In the genomic region with DNA sequence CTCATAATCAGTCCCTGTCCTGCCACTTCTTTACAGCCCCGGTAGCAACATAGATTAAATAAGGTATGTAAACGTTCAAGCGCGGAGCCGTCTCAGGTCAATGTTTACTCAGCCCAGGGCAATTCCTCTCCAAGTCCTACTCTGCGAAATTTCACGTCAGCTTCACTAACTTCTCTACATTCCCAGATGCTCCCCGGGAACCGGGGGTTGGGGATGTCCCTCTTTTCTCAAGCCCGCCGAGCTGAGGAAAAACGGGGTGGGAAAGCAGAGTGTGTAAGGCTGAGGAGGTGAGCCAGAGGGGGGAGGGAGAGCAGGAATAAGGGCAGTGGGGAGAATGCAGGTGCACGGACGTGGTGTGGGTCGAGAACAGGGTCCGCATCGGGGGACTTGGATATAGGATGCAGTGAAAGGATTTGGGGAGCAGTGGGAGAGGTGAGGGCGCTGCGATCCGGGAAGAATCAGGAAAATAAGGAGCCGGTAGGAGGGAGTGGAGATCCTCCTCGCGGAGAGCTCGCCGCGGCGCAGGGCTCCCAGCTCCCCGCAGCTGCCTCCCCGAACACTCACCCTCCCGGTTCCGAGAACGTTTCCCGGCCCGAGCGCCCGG, we compare ENCODE assay signal across 1 cellular context.
TF ChIP-seq lines count a peak whose summit lies in the region.

No MANE protein-coding gene starts in this region.

TF ChIP-seq in HepG2, 621 proteins besides CTCF, POLR2A, EP300 and RAD21 (continued from another document and continues in another):
- TF ChIP-seq ZNF496 (CRISPR knock-in tag; IDR thresholded peaks at IDR 0.05; ENCODE audit: insufficient replicate concordance) (no peak), ZNF484 (CRISPR knock-in tag; IDR thresholded peaks at IDR 0.05; ENCODE audit: borderline replicate concordance, low read depth) (no peak), ZNF552 (CRISPR knock-in tag; IDR thresholded peaks at IDR 0.05; ENCODE audit: borderline replicate concordance) (no peak), ZFP1 (CRISPR knock-in tag; IDR thresholded peaks at IDR 0.05) (no peak), ZMYM2 (CRISPR knock-in tag; IDR thresholded peaks at IDR 0.05) (no peak), ISX (CRISPR knock-in tag; conservative IDR thresholded peaks at IDR 0.05) (0 out of 2 replicates have a peak, but pooled peaks have one; percentile 83), CBFB (CRISPR knock-in tag; IDR thresholded peaks at IDR 0.05) (0 out of 2 replicates have a peak, but pooled peaks have one; percentile 9), SP2 (CRISPR knock-in tag; IDR thresholded peaks at IDR 0.05) (no peak), RBM22 (optimal IDR thresholded peaks at IDR 0.05; ENCODE audit: low read length) (no peak), KLF13 (CRISPR knock-in tag; IDR thresholded peaks at IDR 0.05) (no peak), ZNF160 (CRISPR knock-in tag; IDR thresholded peaks at IDR 0.05) (no peak), ZNF567 (CRISPR knock-in tag; IDR thresholded peaks at IDR 0.05; ENCODE audit: borderline replicate concordance) (peak; percentile 79; the same call in 1 of the 2 replicates), ZNF136 (CRISPR knock-in tag; IDR thresholded peaks at IDR 0.05; ENCODE audit: low read depth) (no peak), ZNF121 (CRISPR knock-in tag; IDR thresholded peaks at IDR 0.05) (no peak), SRY (CRISPR knock-in tag; IDR thresholded peaks at IDR 0.05) (peak; percentile 82), SALL2 (CRISPR knock-in tag; IDR thresholded peaks at IDR 0.05) (no peak; the same call in 1 of the 2 replicates), ZNF232 (CRISPR knock-in tag; IDR thresholded peaks at IDR 0.05; ENCODE audit: borderline replicate concordance) (peak; percentile 67; the same call in 1 of the 2 replicates), SKI (IDR thresholded peaks at IDR 0.05; ENCODE audit: partially characterized antibody) (no peak), ZNF660 (CRISPR knock-in tag; IDR thresholded peaks at IDR 0.05; ENCODE audit: borderline replicate concordance, low read depth) (no peak), NKX3-1 (CRISPR knock-in tag; IDR thresholded peaks at IDR 0.05) (no peak), CENPX (CRISPR knock-in tag; IDR thresholded peaks at IDR 0.05) (no peak), ZNF629 (CRISPR knock-in tag; conservative IDR thresholded peaks at IDR 0.05) (no peak), ATF7 (IDR thresholded peaks at IDR 0.05) (no peak), ATF7 (CRISPR knock-in tag; IDR thresholded peaks at IDR 0.05) (no peak), NAIF1 (CRISPR knock-in tag; IDR thresholded peaks at IDR 0.05; ENCODE audit: borderline replicate concordance) (0 out of 2 replicates have a peak, but pooled peaks have one; percentile 44), PHF5A (CRISPR knock-in tag; IDR thresholded peaks at IDR 0.05; ENCODE audit: low read depth, unreplicated experiment) (no peak), PITX1 (CRISPR knock-in tag; IDR thresholded peaks at IDR 0.05) (peak; percentile 82; the same call in 1 of the 2 replicates), ZNF546 (CRISPR knock-in tag; conservative IDR thresholded peaks at IDR 0.05) (no peak), DPF2 (CRISPR knock-in tag; IDR thresholded peaks at IDR 0.05; ENCODE audit: borderline replicate concordance, low read depth) (no peak; the same call in 1 of the 2 replicates)
- TF ChIP-seq, protein P1, sequence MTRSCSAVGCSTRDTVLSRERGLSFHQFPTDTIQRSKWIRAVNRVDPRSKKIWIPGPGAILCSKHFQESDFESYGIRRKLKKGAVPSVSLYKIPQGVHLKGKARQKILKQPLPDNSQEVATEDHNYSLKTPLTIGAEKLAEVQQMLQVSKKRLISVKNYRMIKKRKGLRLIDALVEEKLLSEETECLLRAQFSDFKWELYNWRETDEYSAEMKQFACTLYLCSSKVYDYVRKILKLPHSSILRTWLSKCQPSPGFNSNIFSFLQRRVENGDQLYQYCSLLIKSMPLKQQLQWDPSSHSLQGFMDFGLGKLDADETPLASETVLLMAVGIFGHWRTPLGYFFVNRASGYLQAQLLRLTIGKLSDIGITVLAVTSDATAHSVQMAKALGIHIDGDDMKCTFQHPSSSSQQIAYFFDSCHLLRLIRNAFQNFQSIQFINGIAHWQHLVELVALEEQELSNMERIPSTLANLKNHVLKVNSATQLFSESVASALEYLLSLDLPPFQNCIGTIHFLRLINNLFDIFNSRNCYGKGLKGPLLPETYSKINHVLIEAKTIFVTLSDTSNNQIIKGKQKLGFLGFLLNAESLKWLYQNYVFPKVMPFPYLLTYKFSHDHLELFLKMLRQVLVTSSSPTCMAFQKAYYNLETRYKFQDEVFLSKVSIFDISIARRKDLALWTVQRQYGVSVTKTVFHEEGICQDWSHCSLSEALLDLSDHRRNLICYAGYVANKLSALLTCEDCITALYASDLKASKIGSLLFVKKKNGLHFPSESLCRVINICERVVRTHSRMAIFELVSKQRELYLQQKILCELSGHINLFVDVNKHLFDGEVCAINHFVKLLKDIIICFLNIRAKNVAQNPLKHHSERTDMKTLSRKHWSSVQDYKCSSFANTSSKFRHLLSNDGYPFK (CRISPR knock-in tag; IDR thresholded peaks at IDR 0.05; ENCODE audit: borderline replicate concordance) = peak; percentile 71; the same call in 1 of the 2 replicates
- TF ChIP-seq, protein P2, sequence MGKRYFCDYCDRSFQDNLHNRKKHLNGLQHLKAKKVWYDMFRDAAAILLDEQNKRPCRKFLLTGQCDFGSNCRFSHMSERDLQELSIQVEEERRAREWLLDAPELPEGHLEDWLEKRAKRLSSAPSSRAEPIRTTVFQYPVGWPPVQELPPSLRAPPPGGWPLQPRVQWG (CRISPR knock-in tag; IDR thresholded peaks at IDR 0.05; ENCODE audit: borderline replicate concordance, low read depth) = no peak
- TF ChIP-seq, protein P3, sequence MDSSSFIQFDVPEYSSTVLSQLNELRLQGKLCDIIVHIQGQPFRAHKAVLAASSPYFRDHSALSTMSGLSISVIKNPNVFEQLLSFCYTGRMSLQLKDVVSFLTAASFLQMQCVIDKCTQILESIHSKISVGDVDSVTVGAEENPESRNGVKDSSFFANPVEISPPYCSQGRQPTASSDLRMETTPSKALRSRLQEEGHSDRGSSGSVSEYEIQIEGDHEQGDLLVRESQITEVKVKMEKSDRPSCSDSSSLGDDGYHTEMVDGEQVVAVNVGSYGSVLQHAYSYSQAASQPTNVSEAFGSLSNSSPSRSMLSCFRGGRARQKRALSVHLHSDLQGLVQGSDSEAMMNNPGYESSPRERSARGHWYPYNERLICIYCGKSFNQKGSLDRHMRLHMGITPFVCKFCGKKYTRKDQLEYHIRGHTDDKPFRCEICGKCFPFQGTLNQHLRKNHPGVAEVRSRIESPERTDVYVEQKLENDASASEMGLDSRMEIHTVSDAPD (CRISPR knock-in tag; IDR thresholded peaks at IDR 0.05) = no peak
- TF ChIP-seq, protein P4, sequence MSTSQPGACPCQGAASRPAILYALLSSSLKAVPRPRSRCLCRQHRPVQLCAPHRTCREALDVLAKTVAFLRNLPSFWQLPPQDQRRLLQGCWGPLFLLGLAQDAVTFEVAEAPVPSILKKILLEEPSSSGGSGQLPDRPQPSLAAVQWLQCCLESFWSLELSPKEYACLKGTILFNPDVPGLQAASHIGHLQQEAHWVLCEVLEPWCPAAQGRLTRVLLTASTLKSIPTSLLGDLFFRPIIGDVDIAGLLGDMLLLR (CRISPR knock-in tag; IDR thresholded peaks at IDR 0.05) = no peak
- TF ChIP-seq, protein P5, sequence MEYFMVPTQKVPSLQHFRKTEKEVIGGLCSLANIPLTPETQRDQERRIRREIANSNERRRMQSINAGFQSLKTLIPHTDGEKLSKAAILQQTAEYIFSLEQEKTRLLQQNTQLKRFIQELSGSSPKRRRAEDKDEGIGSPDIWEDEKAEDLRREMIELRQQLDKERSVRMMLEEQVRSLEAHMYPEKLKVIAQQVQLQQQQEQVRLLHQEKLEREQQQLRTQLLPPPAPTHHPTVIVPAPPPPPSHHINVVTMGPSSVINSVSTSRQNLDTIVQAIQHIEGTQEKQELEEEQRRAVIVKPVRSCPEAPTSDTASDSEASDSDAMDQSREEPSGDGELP (IDR thresholded peaks at IDR 0.05; ENCODE audit: borderline replicate concordance, low read depth) = peak; percentile 51
- TF ChIP-seq, protein P6, sequence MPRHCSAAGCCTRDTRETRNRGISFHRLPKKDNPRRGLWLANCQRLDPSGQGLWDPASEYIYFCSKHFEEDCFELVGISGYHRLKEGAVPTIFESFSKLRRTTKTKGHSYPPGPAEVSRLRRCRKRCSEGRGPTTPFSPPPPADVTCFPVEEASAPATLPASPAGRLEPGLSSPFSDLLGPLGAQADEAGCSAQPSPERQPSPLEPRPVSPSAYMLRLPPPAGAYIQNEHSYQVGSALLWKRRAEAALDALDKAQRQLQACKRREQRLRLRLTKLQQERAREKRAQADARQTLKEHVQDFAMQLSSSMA (CRISPR knock-in tag; IDR thresholded peaks at IDR 0.05) = peak; percentile 61; the same call in 1 of the 2 replicates
- TF ChIP-seq, protein P7, sequence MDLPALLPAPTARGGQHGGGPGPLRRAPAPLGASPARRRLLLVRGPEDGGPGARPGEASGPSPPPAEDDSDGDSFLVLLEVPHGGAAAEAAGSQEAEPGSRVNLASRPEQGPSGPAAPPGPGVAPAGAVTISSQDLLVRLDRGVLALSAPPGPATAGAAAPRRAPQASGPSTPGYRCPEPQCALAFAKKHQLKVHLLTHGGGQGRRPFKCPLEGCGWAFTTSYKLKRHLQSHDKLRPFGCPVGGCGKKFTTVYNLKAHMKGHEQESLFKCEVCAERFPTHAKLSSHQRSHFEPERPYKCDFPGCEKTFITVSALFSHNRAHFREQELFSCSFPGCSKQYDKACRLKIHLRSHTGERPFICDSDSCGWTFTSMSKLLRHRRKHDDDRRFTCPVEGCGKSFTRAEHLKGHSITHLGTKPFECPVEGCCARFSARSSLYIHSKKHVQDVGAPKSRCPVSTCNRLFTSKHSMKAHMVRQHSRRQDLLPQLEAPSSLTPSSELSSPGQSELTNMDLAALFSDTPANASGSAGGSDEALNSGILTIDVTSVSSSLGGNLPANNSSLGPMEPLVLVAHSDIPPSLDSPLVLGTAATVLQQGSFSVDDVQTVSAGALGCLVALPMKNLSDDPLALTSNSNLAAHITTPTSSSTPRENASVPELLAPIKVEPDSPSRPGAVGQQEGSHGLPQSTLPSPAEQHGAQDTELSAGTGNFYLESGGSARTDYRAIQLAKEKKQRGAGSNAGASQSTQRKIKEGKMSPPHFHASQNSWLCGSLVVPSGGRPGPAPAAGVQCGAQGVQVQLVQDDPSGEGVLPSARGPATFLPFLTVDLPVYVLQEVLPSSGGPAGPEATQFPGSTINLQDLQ (CRISPR knock-in tag; IDR thresholded peaks at IDR 0.05) = no peak
- TF ChIP-seq, protein P8, sequence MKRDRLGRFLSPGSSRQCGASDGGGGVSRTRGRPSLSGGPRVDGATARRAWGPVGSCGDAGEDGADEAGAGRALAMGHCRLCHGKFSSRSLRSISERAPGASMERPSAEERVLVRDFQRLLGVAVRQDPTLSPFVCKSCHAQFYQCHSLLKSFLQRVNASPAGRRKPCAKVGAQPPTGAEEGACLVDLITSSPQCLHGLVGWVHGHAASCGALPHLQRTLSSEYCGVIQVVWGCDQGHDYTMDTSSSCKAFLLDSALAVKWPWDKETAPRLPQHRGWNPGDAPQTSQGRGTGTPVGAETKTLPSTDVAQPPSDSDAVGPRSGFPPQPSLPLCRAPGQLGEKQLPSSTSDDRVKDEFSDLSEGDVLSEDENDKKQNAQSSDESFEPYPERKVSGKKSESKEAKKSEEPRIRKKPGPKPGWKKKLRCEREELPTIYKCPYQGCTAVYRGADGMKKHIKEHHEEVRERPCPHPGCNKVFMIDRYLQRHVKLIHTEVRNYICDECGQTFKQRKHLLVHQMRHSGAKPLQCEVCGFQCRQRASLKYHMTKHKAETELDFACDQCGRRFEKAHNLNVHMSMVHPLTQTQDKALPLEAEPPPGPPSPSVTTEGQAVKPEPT (CRISPR knock-in tag; IDR thresholded peaks at IDR 0.05; ENCODE audit: low read depth) = no peak
- TF ChIP-seq, protein P9, sequence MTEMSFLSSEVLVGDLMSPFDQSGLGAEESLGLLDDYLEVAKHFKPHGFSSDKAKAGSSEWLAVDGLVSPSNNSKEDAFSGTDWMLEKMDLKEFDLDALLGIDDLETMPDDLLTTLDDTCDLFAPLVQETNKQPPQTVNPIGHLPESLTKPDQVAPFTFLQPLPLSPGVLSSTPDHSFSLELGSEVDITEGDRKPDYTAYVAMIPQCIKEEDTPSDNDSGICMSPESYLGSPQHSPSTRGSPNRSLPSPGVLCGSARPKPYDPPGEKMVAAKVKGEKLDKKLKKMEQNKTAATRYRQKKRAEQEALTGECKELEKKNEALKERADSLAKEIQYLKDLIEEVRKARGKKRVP (CRISPR knock-in tag; IDR thresholded peaks at IDR 0.05) = no peak; a peak in 1 of 4 replicates
- TF ChIP-seq, protein P10, sequence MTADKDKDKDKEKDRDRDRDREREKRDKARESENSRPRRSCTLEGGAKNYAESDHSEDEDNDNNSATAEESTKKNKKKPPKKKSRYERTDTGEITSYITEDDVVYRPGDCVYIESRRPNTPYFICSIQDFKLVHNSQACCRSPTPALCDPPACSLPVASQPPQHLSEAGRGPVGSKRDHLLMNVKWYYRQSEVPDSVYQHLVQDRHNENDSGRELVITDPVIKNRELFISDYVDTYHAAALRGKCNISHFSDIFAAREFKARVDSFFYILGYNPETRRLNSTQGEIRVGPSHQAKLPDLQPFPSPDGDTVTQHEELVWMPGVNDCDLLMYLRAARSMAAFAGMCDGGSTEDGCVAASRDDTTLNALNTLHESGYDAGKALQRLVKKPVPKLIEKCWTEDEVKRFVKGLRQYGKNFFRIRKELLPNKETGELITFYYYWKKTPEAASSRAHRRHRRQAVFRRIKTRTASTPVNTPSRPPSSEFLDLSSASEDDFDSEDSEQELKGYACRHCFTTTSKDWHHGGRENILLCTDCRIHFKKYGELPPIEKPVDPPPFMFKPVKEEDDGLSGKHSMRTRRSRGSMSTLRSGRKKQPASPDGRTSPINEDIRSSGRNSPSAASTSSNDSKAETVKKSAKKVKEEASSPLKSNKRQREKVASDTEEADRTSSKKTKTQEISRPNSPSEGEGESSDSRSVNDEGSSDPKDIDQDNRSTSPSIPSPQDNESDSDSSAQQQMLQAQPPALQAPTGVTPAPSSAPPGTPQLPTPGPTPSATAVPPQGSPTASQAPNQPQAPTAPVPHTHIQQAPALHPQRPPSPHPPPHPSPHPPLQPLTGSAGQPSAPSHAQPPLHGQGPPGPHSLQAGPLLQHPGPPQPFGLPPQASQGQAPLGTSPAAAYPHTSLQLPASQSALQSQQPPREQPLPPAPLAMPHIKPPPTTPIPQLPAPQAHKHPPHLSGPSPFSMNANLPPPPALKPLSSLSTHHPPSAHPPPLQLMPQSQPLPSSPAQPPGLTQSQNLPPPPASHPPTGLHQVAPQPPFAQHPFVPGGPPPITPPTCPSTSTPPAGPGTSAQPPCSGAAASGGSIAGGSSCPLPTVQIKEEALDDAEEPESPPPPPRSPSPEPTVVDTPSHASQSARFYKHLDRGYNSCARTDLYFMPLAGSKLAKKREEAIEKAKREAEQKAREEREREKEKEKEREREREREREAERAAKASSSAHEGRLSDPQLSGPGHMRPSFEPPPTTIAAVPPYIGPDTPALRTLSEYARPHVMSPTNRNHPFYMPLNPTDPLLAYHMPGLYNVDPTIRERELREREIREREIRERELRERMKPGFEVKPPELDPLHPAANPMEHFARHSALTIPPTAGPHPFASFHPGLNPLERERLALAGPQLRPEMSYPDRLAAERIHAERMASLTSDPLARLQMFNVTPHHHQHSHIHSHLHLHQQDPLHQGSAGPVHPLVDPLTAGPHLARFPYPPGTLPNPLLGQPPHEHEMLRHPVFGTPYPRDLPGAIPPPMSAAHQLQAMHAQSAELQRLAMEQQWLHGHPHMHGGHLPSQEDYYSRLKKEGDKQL (CRISPR knock-in tag; IDR thresholded peaks at IDR 0.05; ENCODE audit: low read depth) = no peak
